1 cellular context compared by ENCODE assay signal in the genomic region with DNA sequence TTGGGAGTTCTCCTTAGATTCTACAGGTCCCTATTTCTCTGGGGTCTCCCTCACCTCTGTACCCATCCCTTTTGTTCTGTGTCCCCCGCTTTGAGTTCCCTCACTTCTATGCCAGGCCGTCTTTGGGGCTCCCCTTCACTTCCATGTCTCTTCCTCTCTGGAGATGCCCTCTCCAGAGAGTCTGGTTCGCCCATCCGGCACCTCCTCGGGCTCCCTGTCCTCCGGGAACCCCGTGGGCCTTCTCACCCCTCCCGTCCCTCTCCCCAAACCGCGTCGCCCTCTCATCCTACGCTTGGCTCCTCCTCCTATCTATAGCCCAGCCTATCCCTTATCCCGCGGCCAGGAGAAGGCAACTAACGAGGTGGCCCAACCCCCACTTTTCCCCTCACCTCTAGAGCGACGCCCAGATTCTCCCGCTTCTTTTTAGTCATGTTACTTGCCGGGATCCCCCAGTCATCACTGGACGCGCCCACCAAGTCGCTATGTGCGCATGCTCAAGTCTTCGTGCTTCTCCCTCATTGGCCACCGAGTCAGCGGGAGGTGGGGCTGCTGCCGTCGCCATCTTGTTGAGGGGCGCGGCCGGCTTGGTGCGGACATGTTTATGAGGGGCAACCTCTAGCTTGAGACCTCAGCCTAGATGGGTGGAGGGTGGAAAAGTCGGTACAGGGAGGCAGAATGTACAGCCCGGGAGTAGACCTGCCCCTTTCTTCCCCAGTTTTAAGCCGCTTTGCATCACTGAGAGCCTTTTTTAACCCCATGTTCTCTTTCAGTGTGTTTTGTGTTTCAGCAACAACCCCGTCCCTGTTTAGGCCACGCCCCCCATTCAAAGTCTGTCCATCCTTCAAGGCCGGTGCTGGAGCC.
A peak's percentile ranks its signal among the peaks of the same experiment; 100 is the strongest.
TF ChIP-seq lines count a peak whose summit lies in the region.

A gene (minus strand): TSS at position 461 of the 861 bp plus-strand sequence. CDS start 30 bp downstream, at position 431.

TF ChIP-seq in K562, 482 proteins besides CTCF, POLR2A, EP300 and RAD21 (continued from another document and continues in another):
- TF ChIP-seq, protein P1, sequence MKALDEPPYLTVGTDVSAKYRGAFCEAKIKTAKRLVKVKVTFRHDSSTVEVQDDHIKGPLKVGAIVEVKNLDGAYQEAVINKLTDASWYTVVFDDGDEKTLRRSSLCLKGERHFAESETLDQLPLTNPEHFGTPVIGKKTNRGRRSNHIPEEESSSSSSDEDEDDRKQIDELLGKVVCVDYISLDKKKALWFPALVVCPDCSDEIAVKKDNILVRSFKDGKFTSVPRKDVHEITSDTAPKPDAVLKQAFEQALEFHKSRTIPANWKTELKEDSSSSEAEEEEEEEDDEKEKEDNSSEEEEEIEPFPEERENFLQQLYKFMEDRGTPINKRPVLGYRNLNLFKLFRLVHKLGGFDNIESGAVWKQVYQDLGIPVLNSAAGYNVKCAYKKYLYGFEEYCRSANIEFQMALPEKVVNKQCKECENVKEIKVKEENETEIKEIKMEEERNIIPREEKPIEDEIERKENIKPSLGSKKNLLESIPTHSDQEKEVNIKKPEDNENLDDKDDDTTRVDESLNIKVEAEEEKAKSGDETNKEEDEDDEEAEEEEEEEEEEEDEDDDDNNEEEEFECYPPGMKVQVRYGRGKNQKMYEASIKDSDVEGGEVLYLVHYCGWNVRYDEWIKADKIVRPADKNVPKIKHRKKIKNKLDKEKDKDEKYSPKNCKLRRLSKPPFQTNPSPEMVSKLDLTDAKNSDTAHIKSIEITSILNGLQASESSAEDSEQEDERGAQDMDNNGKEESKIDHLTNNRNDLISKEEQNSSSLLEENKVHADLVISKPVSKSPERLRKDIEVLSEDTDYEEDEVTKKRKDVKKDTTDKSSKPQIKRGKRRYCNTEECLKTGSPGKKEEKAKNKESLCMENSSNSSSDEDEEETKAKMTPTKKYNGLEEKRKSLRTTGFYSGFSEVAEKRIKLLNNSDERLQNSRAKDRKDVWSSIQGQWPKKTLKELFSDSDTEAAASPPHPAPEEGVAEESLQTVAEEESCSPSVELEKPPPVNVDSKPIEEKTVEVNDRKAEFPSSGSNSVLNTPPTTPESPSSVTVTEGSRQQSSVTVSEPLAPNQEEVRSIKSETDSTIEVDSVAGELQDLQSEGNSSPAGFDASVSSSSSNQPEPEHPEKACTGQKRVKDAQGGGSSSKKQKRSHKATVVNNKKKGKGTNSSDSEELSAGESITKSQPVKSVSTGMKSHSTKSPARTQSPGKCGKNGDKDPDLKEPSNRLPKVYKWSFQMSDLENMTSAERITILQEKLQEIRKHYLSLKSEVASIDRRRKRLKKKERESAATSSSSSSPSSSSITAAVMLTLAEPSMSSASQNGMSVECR (CRISPR knock-in tag; IDR thresholded peaks at IDR 0.05), result peak; percentile 27; the same call in 1 of the 2 replicates
- TF ChIP-seq, protein P2, sequence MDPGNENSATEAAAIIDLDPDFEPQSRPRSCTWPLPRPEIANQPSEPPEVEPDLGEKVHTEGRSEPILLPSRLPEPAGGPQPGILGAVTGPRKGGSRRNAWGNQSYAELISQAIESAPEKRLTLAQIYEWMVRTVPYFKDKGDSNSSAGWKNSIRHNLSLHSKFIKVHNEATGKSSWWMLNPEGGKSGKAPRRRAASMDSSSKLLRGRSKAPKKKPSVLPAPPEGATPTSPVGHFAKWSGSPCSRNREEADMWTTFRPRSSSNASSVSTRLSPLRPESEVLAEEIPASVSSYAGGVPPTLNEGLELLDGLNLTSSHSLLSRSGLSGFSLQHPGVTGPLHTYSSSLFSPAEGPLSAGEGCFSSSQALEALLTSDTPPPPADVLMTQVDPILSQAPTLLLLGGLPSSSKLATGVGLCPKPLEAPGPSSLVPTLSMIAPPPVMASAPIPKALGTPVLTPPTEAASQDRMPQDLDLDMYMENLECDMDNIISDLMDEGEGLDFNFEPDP (CRISPR knock-in tag; IDR thresholded peaks at IDR 0.05), result no peak
- TF ChIP-seq POU5F1 (IDR thresholded peaks at IDR 0.05; ENCODE audit: borderline replicate concordance, low read depth, low read length, partially characterized antibody), result peak; percentile 16
- TF ChIP-seq, protein P3, sequence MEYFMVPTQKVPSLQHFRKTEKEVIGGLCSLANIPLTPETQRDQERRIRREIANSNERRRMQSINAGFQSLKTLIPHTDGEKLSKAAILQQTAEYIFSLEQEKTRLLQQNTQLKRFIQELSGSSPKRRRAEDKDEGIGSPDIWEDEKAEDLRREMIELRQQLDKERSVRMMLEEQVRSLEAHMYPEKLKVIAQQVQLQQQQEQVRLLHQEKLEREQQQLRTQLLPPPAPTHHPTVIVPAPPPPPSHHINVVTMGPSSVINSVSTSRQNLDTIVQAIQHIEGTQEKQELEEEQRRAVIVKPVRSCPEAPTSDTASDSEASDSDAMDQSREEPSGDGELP (CRISPR knock-in tag; IDR thresholded peaks at IDR 0.05; ENCODE audit: borderline replicate concordance), result peak; percentile 78; the same call in 1 of the 2 replicates
- no peak; a peak in 1 of 4 replicates for TF ChIP-seq KDM1A (IDR thresholded peaks at IDR 0.05)
- TF ChIP-seq, protein P4, sequence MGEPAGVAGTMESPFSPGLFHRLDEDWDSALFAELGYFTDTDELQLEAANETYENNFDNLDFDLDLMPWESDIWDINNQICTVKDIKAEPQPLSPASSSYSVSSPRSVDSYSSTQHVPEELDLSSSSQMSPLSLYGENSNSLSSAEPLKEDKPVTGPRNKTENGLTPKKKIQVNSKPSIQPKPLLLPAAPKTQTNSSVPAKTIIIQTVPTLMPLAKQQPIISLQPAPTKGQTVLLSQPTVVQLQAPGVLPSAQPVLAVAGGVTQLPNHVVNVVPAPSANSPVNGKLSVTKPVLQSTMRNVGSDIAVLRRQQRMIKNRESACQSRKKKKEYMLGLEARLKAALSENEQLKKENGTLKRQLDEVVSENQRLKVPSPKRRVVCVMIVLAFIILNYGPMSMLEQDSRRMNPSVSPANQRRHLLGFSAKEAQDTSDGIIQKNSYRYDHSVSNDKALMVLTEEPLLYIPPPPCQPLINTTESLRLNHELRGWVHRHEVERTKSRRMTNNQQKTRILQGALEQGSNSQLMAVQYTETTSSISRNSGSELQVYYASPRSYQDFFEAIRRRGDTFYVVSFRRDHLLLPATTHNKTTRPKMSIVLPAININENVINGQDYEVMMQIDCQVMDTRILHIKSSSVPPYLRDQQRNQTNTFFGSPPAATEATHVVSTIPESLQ (CRISPR knock-in tag; IDR thresholded peaks at IDR 0.05), result 0 out of 2 replicates have a peak, but pooled peaks have one; percentile 27
- TF ChIP-seq, protein P5, sequence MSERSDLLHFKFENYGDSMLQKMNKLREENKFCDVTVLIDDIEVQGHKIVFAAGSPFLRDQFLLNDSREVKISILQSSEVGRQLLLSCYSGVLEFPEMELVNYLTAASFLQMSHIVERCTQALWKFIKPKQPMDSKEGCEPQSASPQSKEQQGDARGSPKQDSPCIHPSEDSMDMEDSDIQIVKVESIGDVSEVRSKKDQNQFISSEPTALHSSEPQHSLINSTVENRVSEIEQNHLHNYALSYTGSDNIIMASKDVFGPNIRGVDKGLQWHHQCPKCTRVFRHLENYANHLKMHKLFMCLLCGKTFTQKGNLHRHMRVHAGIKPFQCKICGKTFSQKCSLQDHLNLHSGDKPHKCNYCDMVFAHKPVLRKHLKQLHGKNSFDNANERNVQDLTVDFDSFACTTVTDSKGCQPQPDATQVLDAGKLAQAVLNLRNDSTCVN (CRISPR knock-in tag; IDR thresholded peaks at IDR 0.05), result 0 out of 2 replicates have a peak, but pooled peaks have one; percentile 29
- TF ChIP-seq YY1 (IDR thresholded peaks at IDR 0.05; ENCODE audit: borderline replicate concordance in 1 of 3, control insufficient read depth in 1 of 3, extremely low read depth in 1 of 3, insufficient read depth in 3 of 3, insufficient read length in 1 of 3, insufficient replicate concordance in 2 of 3, low read depth in 1 of 3, low read length in 2 of 3), result peak; percentile 100
- TF ChIP-seq ELF4 (CRISPR knock-in tag; IDR thresholded peaks at IDR 0.05), result 0 out of 2 replicates have a peak, but pooled peaks have one; percentile 47
- no peak for TF ChIP-seq NR4A1 (CRISPR knock-in tag; IDR thresholded peaks at IDR 0.05)
- TF ChIP-seq NR4A1 (tag; IDR thresholded peaks at IDR 0.05), result 0 out of 2 replicates have a peak, but pooled peaks have one; percentile 48
- TF ChIP-seq KLF13 (tag; IDR thresholded peaks at IDR 0.05; ENCODE audit: borderline replicate concordance, low read depth), result peak; percentile 55; the same call in 1 of the 2 replicates
- peak; percentile 42; the same call in 1 of the 2 replicates for TF ChIP-seq RAD51 (IDR thresholded peaks at IDR 0.05; ENCODE audit: borderline replicate concordance, low read depth)
- TF ChIP-seq, protein P6, sequence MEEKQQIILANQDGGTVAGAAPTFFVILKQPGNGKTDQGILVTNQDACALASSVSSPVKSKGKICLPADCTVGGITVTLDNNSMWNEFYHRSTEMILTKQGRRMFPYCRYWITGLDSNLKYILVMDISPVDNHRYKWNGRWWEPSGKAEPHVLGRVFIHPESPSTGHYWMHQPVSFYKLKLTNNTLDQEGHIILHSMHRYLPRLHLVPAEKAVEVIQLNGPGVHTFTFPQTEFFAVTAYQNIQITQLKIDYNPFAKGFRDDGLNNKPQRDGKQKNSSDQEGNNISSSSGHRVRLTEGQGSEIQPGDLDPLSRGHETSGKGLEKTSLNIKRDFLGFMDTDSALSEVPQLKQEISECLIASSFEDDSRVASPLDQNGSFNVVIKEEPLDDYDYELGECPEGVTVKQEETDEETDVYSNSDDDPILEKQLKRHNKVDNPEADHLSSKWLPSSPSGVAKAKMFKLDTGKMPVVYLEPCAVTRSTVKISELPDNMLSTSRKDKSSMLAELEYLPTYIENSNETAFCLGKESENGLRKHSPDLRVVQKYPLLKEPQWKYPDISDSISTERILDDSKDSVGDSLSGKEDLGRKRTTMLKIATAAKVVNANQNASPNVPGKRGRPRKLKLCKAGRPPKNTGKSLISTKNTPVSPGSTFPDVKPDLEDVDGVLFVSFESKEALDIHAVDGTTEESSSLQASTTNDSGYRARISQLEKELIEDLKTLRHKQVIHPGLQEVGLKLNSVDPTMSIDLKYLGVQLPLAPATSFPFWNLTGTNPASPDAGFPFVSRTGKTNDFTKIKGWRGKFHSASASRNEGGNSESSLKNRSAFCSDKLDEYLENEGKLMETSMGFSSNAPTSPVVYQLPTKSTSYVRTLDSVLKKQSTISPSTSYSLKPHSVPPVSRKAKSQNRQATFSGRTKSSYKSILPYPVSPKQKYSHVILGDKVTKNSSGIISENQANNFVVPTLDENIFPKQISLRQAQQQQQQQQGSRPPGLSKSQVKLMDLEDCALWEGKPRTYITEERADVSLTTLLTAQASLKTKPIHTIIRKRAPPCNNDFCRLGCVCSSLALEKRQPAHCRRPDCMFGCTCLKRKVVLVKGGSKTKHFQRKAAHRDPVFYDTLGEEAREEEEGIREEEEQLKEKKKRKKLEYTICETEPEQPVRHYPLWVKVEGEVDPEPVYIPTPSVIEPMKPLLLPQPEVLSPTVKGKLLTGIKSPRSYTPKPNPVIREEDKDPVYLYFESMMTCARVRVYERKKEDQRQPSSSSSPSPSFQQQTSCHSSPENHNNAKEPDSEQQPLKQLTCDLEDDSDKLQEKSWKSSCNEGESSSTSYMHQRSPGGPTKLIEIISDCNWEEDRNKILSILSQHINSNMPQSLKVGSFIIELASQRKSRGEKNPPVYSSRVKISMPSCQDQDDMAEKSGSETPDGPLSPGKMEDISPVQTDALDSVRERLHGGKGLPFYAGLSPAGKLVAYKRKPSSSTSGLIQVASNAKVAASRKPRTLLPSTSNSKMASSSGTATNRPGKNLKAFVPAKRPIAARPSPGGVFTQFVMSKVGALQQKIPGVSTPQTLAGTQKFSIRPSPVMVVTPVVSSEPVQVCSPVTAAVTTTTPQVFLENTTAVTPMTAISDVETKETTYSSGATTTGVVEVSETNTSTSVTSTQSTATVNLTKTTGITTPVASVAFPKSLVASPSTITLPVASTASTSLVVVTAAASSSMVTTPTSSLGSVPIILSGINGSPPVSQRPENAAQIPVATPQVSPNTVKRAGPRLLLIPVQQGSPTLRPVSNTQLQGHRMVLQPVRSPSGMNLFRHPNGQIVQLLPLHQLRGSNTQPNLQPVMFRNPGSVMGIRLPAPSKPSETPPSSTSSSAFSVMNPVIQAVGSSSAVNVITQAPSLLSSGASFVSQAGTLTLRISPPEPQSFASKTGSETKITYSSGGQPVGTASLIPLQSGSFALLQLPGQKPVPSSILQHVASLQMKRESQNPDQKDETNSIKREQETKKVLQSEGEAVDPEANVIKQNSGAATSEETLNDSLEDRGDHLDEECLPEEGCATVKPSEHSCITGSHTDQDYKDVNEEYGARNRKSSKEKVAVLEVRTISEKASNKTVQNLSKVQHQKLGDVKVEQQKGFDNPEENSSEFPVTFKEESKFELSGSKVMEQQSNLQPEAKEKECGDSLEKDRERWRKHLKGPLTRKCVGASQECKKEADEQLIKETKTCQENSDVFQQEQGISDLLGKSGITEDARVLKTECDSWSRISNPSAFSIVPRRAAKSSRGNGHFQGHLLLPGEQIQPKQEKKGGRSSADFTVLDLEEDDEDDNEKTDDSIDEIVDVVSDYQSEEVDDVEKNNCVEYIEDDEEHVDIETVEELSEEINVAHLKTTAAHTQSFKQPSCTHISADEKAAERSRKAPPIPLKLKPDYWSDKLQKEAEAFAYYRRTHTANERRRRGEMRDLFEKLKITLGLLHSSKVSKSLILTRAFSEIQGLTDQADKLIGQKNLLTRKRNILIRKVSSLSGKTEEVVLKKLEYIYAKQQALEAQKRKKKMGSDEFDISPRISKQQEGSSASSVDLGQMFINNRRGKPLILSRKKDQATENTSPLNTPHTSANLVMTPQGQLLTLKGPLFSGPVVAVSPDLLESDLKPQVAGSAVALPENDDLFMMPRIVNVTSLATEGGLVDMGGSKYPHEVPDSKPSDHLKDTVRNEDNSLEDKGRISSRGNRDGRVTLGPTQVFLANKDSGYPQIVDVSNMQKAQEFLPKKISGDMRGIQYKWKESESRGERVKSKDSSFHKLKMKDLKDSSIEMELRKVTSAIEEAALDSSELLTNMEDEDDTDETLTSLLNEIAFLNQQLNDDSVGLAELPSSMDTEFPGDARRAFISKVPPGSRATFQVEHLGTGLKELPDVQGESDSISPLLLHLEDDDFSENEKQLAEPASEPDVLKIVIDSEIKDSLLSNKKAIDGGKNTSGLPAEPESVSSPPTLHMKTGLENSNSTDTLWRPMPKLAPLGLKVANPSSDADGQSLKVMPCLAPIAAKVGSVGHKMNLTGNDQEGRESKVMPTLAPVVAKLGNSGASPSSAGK (IDR thresholded peaks at IDR 0.05), result peak; percentile 89
- peak in 1 of 2 experiments; percentile 59; a peak in 2 of 4 replicates for TF ChIP-seq TRIM24 (IDR thresholded peaks at IDR 0.05)
- TF ChIP-seq L3MBTL2 (IDR thresholded peaks at IDR 0.05), result peak; percentile 95
- peak; percentile 32 for TF ChIP-seq TCF3 (CRISPR knock-in tag; IDR thresholded peaks at IDR 0.05)
- TF ChIP-seq, protein P7, sequence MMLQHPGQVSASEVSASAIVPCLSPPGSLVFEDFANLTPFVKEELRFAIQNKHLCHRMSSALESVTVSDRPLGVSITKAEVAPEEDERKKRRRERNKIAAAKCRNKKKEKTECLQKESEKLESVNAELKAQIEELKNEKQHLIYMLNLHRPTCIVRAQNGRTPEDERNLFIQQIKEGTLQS (IDR thresholded peaks at IDR 0.05), result no peak
- TF ChIP-seq, protein P7 (CRISPR knock-in tag; conservative IDR thresholded peaks at IDR 0.05), result 0 out of 2 replicates have a peak, but pooled peaks have one; percentile 35
- peak; percentile 75 for TF ChIP-seq SMAD1 (IDR thresholded peaks at IDR 0.05; ENCODE audit: low read depth, low read length, partially characterized antibody)
- no peak for TF ChIP-seq CBX1 (IDR thresholded peaks at IDR 0.05; ENCODE audit: low read depth)
- no peak for TF ChIP-seq SREBF1 (IDR thresholded peaks at IDR 0.05; ENCODE audit: borderline replicate concordance, low read depth, low read length)
- TF ChIP-seq SMC3 (conservative IDR thresholded peaks at IDR 0.05; ENCODE audit: insufficient read depth, low read depth, low read length), result no peak
- peak in 1 of 2 experiments; percentile 71; a peak in 1 of 4 replicates for TF ChIP-seq HDAC1 (IDR thresholded peaks at IDR 0.05)
- peak in 1 of 2 experiments; percentile 90 for TF ChIP-seq NCOA2 (IDR thresholded peaks at IDR 0.05; ENCODE audit: partially characterized antibody in 2 of 2)
- no peak for TF ChIP-seq ZNF347 (CRISPR knock-in tag; IDR thresholded peaks at IDR 0.05; ENCODE audit: low read depth)
